9 cellular contexts compared by ENCODE assay signal in the genomic region with DNA sequence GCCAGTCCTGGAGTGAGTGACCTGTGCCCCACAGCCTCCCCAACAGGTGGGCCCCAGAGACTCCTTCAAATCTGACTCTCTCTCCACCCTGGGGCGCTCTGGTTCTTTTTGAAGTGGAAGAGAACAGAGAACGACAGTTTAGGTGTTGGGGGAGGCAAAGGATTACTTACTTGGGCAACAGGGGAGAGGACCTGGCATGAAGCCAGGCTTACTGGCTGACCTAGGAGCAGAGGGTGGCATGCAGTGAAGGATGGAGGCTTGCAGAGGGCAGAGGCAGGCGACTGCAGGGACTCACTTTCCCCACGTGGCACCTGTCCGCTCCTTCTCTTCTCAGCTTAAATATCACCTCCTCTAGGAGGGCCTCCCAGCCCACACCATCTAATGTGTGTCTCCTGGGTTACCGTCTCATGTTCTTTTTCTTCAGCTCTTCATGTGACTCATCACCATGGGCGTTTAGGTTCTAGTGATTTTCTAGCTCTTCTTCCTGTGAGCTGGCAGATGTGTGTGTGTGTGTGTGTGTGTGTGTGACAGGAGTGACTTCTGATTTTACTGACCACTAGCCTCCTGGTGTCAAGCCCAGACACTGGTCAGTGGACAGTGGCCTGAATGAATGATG. TPM values are rescaled to one million over a fixed set of nuclear protein-coding genes. Genes with fewer than 3 reads are reported as not detected.
A peak's percentile ranks its signal among the peaks of the same experiment; 100 is the strongest.
DNase-seq lines count a peak whose midpoint lies in the region; ATAC-seq and TF ChIP-seq lines count a peak whose summit lies in the region.
"Had no signal": no experiment of that assay in that cellular context is flagged by ENCODE, and none has a peak within 500 bp of the region (broad histone marks: within the 10 kb centered on the region; RNA-seq: fewer than 3 reads in every experiment).

No MANE protein-coding gene starts in this region.

- peaks cover 37% of the 10 kb centered on the region for H3K4me1 Mint-ChIP-seq in type B pancreatic cell (ENCODE audit: unreplicated experiment)

- no peak overlapping the region for H3K4me3 Mint-ChIP-seq in type B pancreatic cell

- no peak overlapping the region for H3K27ac Mint-ChIP-seq in type B pancreatic cell
- H3K27ac Mint-ChIP-seq: naive B cell had no signal

- peaks cover 33% of the 10 kb centered on the region for H3K27me3 Mint-ChIP-seq in type B pancreatic cell

- no peaks in the 10 kb centered on the region for H3K9me3 Mint-ChIP-seq in type B pancreatic cell
- H3K9me3 Mint-ChIP-seq: naive B cell had no signal

- TF ChIP-seq CTCF in fibroblast of the aortic adventitia (IDR thresholded peaks at IDR 0.05; ENCODE audit: insufficient read depth, low read length) (no peak), type B pancreatic cell (conservative IDR thresholded peaks at IDR 0.05) (no peak)

- no peak overlapping the region for H3K4me3 ChIP-seq in fibroblast of the aortic adventitia (ENCODE audit: low read depth, low read length)
- H3K4me3 ChIP-seq: GM12878 had no signal

- ATAC-seq in HG03196 (IDR thresholded peaks at IDR 0.05; ENCODE audit: unreplicated experiment), result no peak

- DNase-seq in DMS53 (lab: John Stamatoyannopoulos, UW) (peak; percentile 76), MV-4-11 (lab: John Stamatoyannopoulos, UW) (peak; percentile 63), fibroblast of the aortic adventitia (ENCODE audit: low read depth) (peak; percentile 86), NCI-H774 (lab: John Stamatoyannopoulos, UW) (no peak), type B pancreatic cell (ENCODE audit: extremely low spot score, unreplicated experiment) (no peak)
- DNase-seq: SIG-M5 had no signal

- no peaks in the 10 kb centered on the region for H3K36me3 Mint-ChIP-seq in type B pancreatic cell
- H3K36me3 Mint-ChIP-seq: naive B cell had no signal

RNA-seq across cellular contexts. Expression of gene LZTS2, which starts 15.5 kb away (rescaled TPM):
- total RNA-seq in fibroblast of the aortic adventitia (ENCODE audit: low replicate concordance) (91.7 and 175 TPM in 2 replicates), type B pancreatic cell (ENCODE audit: low replicate concordance) (50.2 and 86.6 TPM in 2 replicates)

RNA-seq across cellular contexts. Expression of gene PDZD7, which starts 15.9 kb away (rescaled TPM):
- total RNA-seq in fibroblast of the aortic adventitia (ENCODE audit: low replicate concordance) (0.16 and 0.27 TPM in 2 replicates), type B pancreatic cell (ENCODE audit: low replicate concordance) (1.4 and 2.0 TPM in 2 replicates)
- total RNA-seq: GM12878 had no signal

RNA-seq across cellular contexts. Expression of gene SFXN3, which starts 16.0 kb away (rescaled TPM):
- 56.6 and 83.2 TPM in 2 replicates for total RNA-seq in fibroblast of the aortic adventitia (ENCODE audit: low replicate concordance)
- 15.3 and 25.7 TPM in 2 replicates for total RNA-seq in type B pancreatic cell (ENCODE audit: low replicate concordance)

RNA-seq across cellular contexts. Expression of gene TWNK, which starts 27.7 kb away (rescaled TPM):
- 4.1 and 4.8 TPM in 2 replicates for total RNA-seq in fibroblast of the aortic adventitia (ENCODE audit: low replicate concordance)
- 11.3 and 19.2 TPM in 2 replicates for total RNA-seq in type B pancreatic cell (ENCODE audit: low replicate concordance)

RNA-seq across cellular contexts. Expression of gene MRPL43, which starts 27.8 kb away (rescaled TPM):
- 27.8 and 38.2 TPM in 2 replicates for total RNA-seq in fibroblast of the aortic adventitia (ENCODE audit: low replicate concordance)
- total RNA-seq in type B pancreatic cell (ENCODE audit: low replicate concordance), result 69.7 and 74.2 TPM in 2 replicates

Comparison
In these comparisons a context has a peak if more than half of its experiments do, and no peak if none do; other contexts are left out.
1. DNase-seq: peak in DMS53 (single experiment), MV-4-11 (single experiment) and fibroblast of the aortic adventitia (single experiment); none in NCI-H774 (single experiment) and type B pancreatic cell (single experiment).